8 cellular contexts compared by ENCODE assay signal in the genomic region with DNA sequence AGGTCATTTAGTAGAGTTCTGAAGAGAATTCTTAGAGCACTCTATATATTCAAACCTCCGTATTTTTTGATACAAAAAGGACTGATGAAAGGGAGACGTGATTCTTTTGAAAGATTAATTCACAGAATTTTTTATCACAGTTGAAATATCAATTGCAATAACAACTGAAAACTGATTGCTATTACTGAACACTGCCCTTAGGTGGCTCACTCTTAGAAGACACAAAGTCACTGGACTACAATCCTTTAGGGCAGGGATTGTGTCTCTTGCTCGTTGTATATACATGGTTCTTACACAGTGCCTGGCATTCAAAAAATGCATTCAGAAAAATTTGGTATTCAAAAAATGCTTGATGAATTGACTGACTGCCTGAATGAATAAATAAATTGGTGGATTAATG. TPM values are rescaled to one million over a fixed set of nuclear protein-coding genes. Genes with fewer than 3 reads are reported as not detected.
DNase-seq lines count a peak whose midpoint lies in the region; ATAC-seq and TF ChIP-seq lines count a peak whose summit lies in the region.

No MANE protein-coding gene starts in this region.

- no peaks in the 10 kb centered on the region for H3K9me3 ChIP-seq in spleen

- DNase-seq in AG20443 (ENCODE audit: low spot score) (peak; percentile 42), SK-N-DZ (ENCODE audit: low spot score) (peak; percentile 32), fibroblast of peridontal ligament (ENCODE audit: extremely low read depth) (peak; percentile 66), spleen (no peak), SHP77 treated with DMSO at 0.1 percent for 48 hours (lab: John Stamatoyannopoulos, UW) (no peak), NCI-H446 treated with DMSO at 0.1 percent for 48 hours (lab: John Stamatoyannopoulos, UW) (no peak)

- H3K36me3 ChIP-seq in spleen, result no peaks in the 10 kb centered on the region

- no peaks in the 10 kb centered on the region for H3K27me3 ChIP-seq in spleen (replicated peaks in 1 of 7)

- no peak overlapping the region for H3K27ac ChIP-seq in spleen

- peak in 9 of 11 experiments; percentile 25 to 65 (median 52) for TF ChIP-seq CTCF in spleen (IDR thresholded peaks at IDR 0.05 in 8 of 11, conservative IDR thresholded peaks at IDR 0.05 in 3 of 11)

- intact Hi-C loops in spleen (cut with DNase I; ENCODE audit: low total_unique reads), result loop anchor here (5.0 kb wide), 1 partner anchor 88 kb away; no protein-coding TSS in a partner anchor

- peak; percentile 58 for ATAC-seq in GM18505 (IDR thresholded peaks at IDR 0.05; ENCODE audit: unreplicated experiment)
- ATAC-seq in HG03378 (IDR thresholded peaks at IDR 0.05; ENCODE audit: unreplicated experiment), result peak; percentile 68

- H3K4me3 ChIP-seq in spleen, result no peak overlapping the region

- 25 to 49% (median 30%) methylated on average over 3 of the region's 3 CpGs for WGBS in spleen, 5 donors

- H3K4me1 ChIP-seq in spleen, result peaks cover 6 to 69% (median 43%) of the 10 kb centered on the region in 6 donors

- TF ChIP-seq POLR2A in GM18505 (IDR thresholded peaks at IDR 0.05; ENCODE audit: borderline replicate concordance, extremely low read depth, insufficient read depth, insufficient read length), result no peak
- no peak for TF ChIP-seq POLR2A in spleen (IDR thresholded peaks at IDR 0.05)

RNA-seq across cellular contexts. Expression of gene CALHM6, which starts 17.1 kb away (rescaled TPM):
- 0.43 and 0.48 TPM in 2 replicates for polyA plus RNA-seq in SK-N-DZ (2014; cell fraction: cytosol; rRNA removed)
- polyA plus RNA-seq in SK-N-DZ (2014; cell fraction: nucleus; rRNA removed), result 0.72 and 2.9 TPM in 2 replicates
- total RNA-seq in spleen, result 100 to 1,000 TPM in 6 of 7 donors, 10 to 100 TPM in 1; 84.2 to 212 (median 168) TPM
- 100 to 1,000 TPM; 157 to 209 (median 171) TPM for polyA plus RNA-seq in spleen

Comparison
In these comparisons a context has a peak if more than half of its experiments do, and no peak if none do; other contexts are left out.
1. DNase-seq: peak in AG20443 (single experiment), SK-N-DZ (single experiment) and fibroblast of peridontal ligament (single experiment); none in spleen (single experiment), SHP77 treated with DMSO at 0.1 percent for 48 hours (single experiment) and NCI-H446 treated with DMSO at 0.1 percent for 48 hours (single experiment).